8 cellular contexts compared by ENCODE assay signal in the genomic region with DNA sequence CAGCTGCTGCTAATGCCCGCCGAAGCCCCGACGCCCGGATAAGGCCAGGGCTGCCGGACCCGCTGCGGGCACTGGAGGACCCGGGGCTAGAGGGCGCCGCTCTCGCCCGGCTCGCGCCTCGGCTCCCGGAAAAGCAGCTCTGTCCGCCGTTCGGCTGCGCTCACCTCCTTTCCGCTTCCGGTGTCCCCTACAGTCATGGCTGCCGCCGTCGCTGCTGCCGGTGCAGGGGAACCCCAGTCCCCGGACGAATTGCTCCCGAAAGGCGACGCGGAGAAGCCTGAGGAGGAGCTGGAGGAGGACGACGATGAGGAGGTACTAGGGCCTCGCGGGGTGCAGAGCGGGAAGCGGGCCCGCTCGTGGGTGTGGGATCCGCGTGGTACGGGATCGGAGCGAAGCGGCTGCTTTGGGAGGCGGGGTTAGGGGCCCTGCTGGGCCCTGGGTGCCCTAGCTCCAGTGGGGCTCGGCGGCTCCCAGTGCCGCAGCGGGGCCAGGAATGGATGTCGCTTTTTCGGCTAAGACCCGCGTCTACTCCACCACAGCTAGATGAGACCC. TPM values are rescaled to one million over a fixed set of nuclear protein-coding genes. Genes with fewer than 3 reads are reported as not detected.
A peak's percentile ranks its signal among the peaks of the same experiment; 100 is the strongest.
DNase-seq lines count a peak whose midpoint lies in the region; ATAC-seq and TF ChIP-seq lines count a peak whose summit lies in the region.

A gene (plus strand): TSS at position 174 of the 552 bp plus-strand sequence. CDS start 22 bp downstream, at position 196.

- H3K27me3 ChIP-seq in Panc1 (ENCODE audit: control insufficient read depth, insufficient read depth, low read length) (no peaks in the 10 kb centered on the region), esophagus muscularis mucosa (no peaks in the 10 kb centered on the region)

- H3K4me3 Mint-ChIP-seq in activated T-cell treated with anti-CD3 and anti-CD28 coated beads, Interleukin-2, amount 50 U/mL, for 4 hours, result peak within 1 kb of the TSS; percentile 100
- peak within 1 kb of the TSS; percentile 99 for H3K4me3 Mint-ChIP-seq in stimulated activated effector memory CD8-positive, alpha-beta T cell treated with anti-CD3 and anti-CD28 coated beads, Interleukin-12 subunit alpha, Interleukin-12 subunit beta, amount 100 ng/mL, for 72 hours

- H3K36me3 Mint-ChIP-seq in activated T-cell treated with anti-CD3 and anti-CD28 coated beads, Interleukin-2, amount 50 U/mL, for 4 hours (ENCODE audit: insufficient read depth), result peaks cover 21% of the 10 kb centered on the region
- H3K36me3 Mint-ChIP-seq in stimulated activated effector memory CD8-positive, alpha-beta T cell treated with anti-CD3 and anti-CD28 coated beads, Interleukin-12 subunit alpha, Interleukin-12 subunit beta, amount 100 ng/mL, for 72 hours, result peaks cover 49% of the 10 kb centered on the region

- intact Hi-C loops in Panc1 (cut with micrococcal nuclease; ENCODE audit: unreplicated experiment), result no loop called here
- intact Hi-C loops in esophagus muscularis mucosa (cut with DNase I), result no loop called here

- in situ Hi-C loops in Panc1 (cut with HindIII; ENCODE audit: low pct_unique_long_range_greater_than_20kb, low sequenced_read_pairs), result no loop called here

- 0% methylated on average over 6 of the region's 56 CpGs for WGBS in esophagus muscularis mucosa

- H3K4me1 Mint-ChIP-seq in activated T-cell treated with anti-CD3 and anti-CD28 coated beads, Interleukin-2, amount 50 U/mL, for 4 hours (ENCODE audit: low read depth), result peaks cover 20% of the 10 kb centered on the region
- peaks cover 23% of the 10 kb centered on the region for H3K4me1 Mint-ChIP-seq in stimulated activated effector memory CD8-positive, alpha-beta T cell treated with anti-CD3 and anti-CD28 coated beads, Interleukin-12 subunit alpha, Interleukin-12 subunit beta, amount 100 ng/mL, for 72 hours

- DNase-seq in DMS53 (lab: John Stamatoyannopoulos, UW) (peak; percentile 93), Panc1 (ENCODE audit: low read depth, low spot score) (no peak), esophagus muscularis mucosa (ENCODE audit: extremely low spot score) (peak; percentile 96), myocyte (ENCODE audit: low read depth) (peak; percentile 90)
- DNase-seq in Jurkat, Clone E6-1 (ENCODE audit: low read depth, low spot score), result peak; percentile 72
- peak; percentile 74 for DNase-seq in activated T-cell treated with anti-CD3 and anti-CD28 coated beads, Interleukin-2, amount 50 U/mL, for 4 hours
- peak; percentile 76 to 94 for DNase-seq in stimulated activated effector memory CD8-positive, alpha-beta T cell treated with anti-CD3 and anti-CD28 coated beads, Interleukin-12 subunit alpha, Interleukin-12 subunit beta, amount 100 ng/mL, for 72 hours (ENCODE audit: low spot score in 2 of 2)

- peak; percentile 94 for ATAC-seq in GM21529 (IDR thresholded peaks at IDR 0.05; ENCODE audit: unreplicated experiment)
- ATAC-seq in Panc1, result peak; percentile 99
- peak; percentile 99 for ATAC-seq in activated T-cell treated with anti-CD3 and anti-CD28 coated beads, Interleukin-2, amount 50 U/mL, for 4 hours
- ATAC-seq in stimulated activated effector memory CD8-positive, alpha-beta T cell treated with anti-CD3 and anti-CD28 coated beads, Interleukin-12 subunit alpha, Interleukin-12 subunit beta, amount 100 ng/mL, for 72 hours, result peak; percentile 98

- H3K27ac ChIP-seq in Panc1 (ENCODE audit: low read length) (peak within 1 kb of the TSS; percentile 91), esophagus muscularis mucosa (replicated peaks in 1 of 4) (peak within 1 kb of the TSS; percentile 73 to 80 (median 78))

- TF ChIP-seq EP300 in esophagus muscularis mucosa (IDR thresholded peaks at IDR 0.05), result no peak

- H3K4me3 ChIP-seq in Jurkat, Clone E6-1 (ENCODE audit: low read length), result peak within 1 kb of the TSS; percentile 99
- H3K4me3 ChIP-seq in Panc1 (ENCODE audit: low read depth in 2 of 2, low read length in 2 of 2) (peak within 1 kb of the TSS; percentile 93 to 96), esophagus muscularis mucosa (peak within 1 kb of the TSS; percentile 85 to 99 (median 97))

- peak; percentile 92 for TF ChIP-seq CTCF in Panc1 (IDR thresholded peaks at IDR 0.05)
- peak; percentile 59 to 85 (median 84) for TF ChIP-seq CTCF in esophagus muscularis mucosa (IDR thresholded peaks at IDR 0.05)

- H3K27me3 Mint-ChIP-seq in activated T-cell treated with anti-CD3 and anti-CD28 coated beads, Interleukin-2, amount 50 U/mL, for 4 hours (ENCODE audit: low read depth), result no peaks in the 10 kb centered on the region

- H3K9me3 ChIP-seq in Panc1 (ENCODE audit: control insufficient read depth, insufficient read depth, low read depth, low read length), result peaks cover 3% of the 10 kb centered on the region; the same call in 1 of the 2 replicates
- H3K9me3 ChIP-seq in esophagus muscularis mucosa, result no peaks in the 10 kb centered on the region

- H3K36me3 ChIP-seq in Panc1 (ENCODE audit: control insufficient read depth, insufficient read depth, low read length), result peaks cover 13% of the 10 kb centered on the region
- H3K36me3 ChIP-seq in esophagus muscularis mucosa, result peaks cover 27 to 38% (median 38%) of the 10 kb centered on the region in 4 donors

- no peaks in the 10 kb centered on the region for H3K9me3 Mint-ChIP-seq in activated T-cell treated with anti-CD3 and anti-CD28 coated beads, Interleukin-2, amount 50 U/mL, for 4 hours
- no peaks in the 10 kb centered on the region for H3K9me3 Mint-ChIP-seq in stimulated activated effector memory CD8-positive, alpha-beta T cell treated with anti-CD3 and anti-CD28 coated beads, Interleukin-12 subunit alpha, Interleukin-12 subunit beta, amount 100 ng/mL, for 72 hours

- TF ChIP-seq POLR2A in esophagus muscularis mucosa (IDR thresholded peaks at IDR 0.05; ENCODE audit: low read depth), result no peak

- H3K27ac Mint-ChIP-seq in stimulated activated effector memory CD8-positive, alpha-beta T cell treated with anti-CD3 and anti-CD28 coated beads, Interleukin-12 subunit alpha, Interleukin-12 subunit beta, amount 100 ng/mL, for 72 hours, result peak within 1 kb of the TSS; percentile 98

- H3K4me1 ChIP-seq in Panc1 (ENCODE audit: control insufficient read depth, insufficient read depth, low read length) (no peaks in the 10 kb centered on the region), esophagus muscularis mucosa (peaks cover 18 to 22% (median 20%) of the 10 kb centered on the region in 4 donors)

- CTCF ChIA-PET in Panc1 (lab: Charles Lee), result interaction anchor here (0.6 kb wide), 1 partner anchor 118 kb away, joined by 4 read pairs; no protein-coding TSS in a partner anchor

- POLR2A ChIA-PET in Panc1 (lab: Charles Lee), result interaction anchor here (0.6 to 1.5 kb wide), 4 partner anchors 16 to 106 kb away, joined by 3 to 5 read pairs (median 3); a partner anchor contains a TSS

- no TSS peak for BruUV-seq in Panc1 (replicated peaks; lab: Mats Ljungman, UMichigan)

RNA-seq across cellular contexts. Expression of the gene that starts here (rescaled TPM):
- 160 TPM for polyA plus RNA-seq in Jurkat, Clone E6-1 (2012; ENCODE audit: insufficient read depth, insufficient read length)
- total RNA-seq in Panc1 (2021; ENCODE audit: unreplicated experiment) (111 TPM), esophagus muscularis mucosa (10 to 100 TPM; 25.7 to 36.8 (median 32.2) TPM), myocyte (54.7 and 56.4 TPM in 2 replicates)
- polyA plus RNA-seq in Panc1 (2012; ENCODE audit: insufficient read length), result 56.0 TPM
- 100 to 1,000 TPM; 247 to 280 (median 249) TPM for total RNA-seq in activated T-cell treated with anti-CD3 and anti-CD28 coated beads, Interleukin-2, amount 50 U/mL, for 4 hours
- polyA plus RNA-seq in myocyte (2012), result 61.4 TPM
